1 cellular context compared by ENCODE assay signal in the genomic region with DNA sequence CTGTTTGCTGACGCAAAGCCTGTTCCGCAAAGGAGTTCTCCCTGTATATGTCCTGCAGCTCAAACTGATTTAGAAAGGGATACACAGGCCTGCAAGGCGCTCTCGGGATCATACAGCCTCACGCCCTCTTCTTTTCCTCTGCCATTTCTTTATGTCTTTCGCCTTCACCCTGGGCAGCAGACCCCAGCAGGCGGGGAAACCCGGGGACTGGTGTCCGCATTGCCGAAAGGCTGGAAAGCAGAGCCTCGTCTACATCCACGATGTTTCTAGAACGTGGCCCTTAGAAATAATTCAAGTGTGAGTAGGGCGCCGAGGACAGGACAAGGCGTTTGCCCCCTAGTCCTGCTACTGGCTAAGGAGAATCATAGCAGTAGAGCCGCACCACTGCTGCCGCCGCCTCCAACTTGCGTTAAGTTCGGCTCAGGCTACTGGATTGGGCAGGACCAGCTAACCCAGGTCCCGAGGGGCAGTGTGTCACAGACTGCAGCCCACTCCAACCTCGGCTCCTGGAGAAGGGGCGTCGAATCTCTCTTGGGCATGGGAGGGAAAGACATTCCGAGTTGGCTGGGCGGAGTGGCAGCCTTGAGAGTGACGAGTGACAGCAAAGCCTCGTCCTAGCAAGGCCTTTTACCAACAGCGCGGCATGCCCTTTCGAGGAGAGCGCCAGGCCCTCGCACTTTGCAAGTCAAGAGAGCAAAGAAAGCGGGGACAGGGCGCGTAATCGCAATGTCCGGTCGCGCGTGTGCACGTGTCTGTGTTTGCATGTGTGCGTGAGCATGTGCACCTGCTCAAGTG.
TF ChIP-seq lines count a peak whose summit lies in the region.

No MANE protein-coding gene starts in this region.

TF ChIP-seq in H1, 55 proteins besides CTCF, POLR2A, EP300 and RAD21:
- TF ChIP-seq RNF2 (IDR thresholded peaks at IDR 0.05; ENCODE audit: borderline replicate concordance, low read depth, low read length, missing control alignments, poor library complexity, severe bottlenecking), result peak; percentile 93
- TF ChIP-seq KDM4A (IDR thresholded peaks at IDR 0.05; ENCODE audit: low read depth, low read length, severe bottlenecking), result peak; percentile 23
- TF ChIP-seq CEBPB (IDR thresholded peaks at IDR 0.05; ENCODE audit: low read depth, low read length), result no peak
- peak; percentile 98 for TF ChIP-seq EZH2 (IDR thresholded peaks at IDR 0.05; ENCODE audit: low read depth, low read length, severe bottlenecking)
- TF ChIP-seq, protein P1, sequence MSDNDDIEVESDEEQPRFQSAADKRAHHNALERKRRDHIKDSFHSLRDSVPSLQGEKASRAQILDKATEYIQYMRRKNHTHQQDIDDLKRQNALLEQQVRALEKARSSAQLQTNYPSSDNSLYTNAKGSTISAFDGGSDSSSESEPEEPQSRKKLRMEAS (IDR thresholded peaks at IDR 0.05), result peak; percentile 88
- TF ChIP-seq CHD2 (IDR thresholded peaks at IDR 0.05; ENCODE audit: low read length), result no peak
- TF ChIP-seq SIN3A (conservative IDR thresholded peaks at IDR 0.05 in 1 of 2, IDR thresholded peaks at IDR 0.05 in 1 of 2; ENCODE audit: low read depth in 1 of 2, low read length in 2 of 2), result no peak
- TF ChIP-seq SUZ12 (IDR thresholded peaks at IDR 0.05; ENCODE audit: low read length), result peak; percentile 100
- no peak for TF ChIP-seq SP1 (IDR thresholded peaks at IDR 0.05; ENCODE audit: low read depth, low read length)
- TF ChIP-seq TAF7 (optimal IDR thresholded peaks at IDR 0.05; ENCODE audit: borderline replicate concordance, low read depth, low read length), result no peak
- no peak for TF ChIP-seq CREB1 (IDR thresholded peaks at IDR 0.05)
- TF ChIP-seq RBBP5 (IDR thresholded peaks at IDR 0.05; ENCODE audit: borderline replicate concordance, low read depth, low read length), result no peak
- TF ChIP-seq GABPA (IDR thresholded peaks at IDR 0.05; ENCODE audit: borderline replicate concordance, insufficient read depth, low read length), result no peak
- TF ChIP-seq E2F6 (IDR thresholded peaks at IDR 0.05), result peak; percentile 83
TF ChIP-seq in H1: peak in this region for 6.
